Comparison of ENCODE assay signal across 14 cellular contexts in genomic region chr7:81884817-81885216, GRCh38.
"Had no signal": no experiment of that assay in that cellular context is flagged by ENCODE, and none has a peak within 500 bp of the region (broad histone marks: within the 10 kb centered on the region; RNA-seq: fewer than 3 reads in every experiment).

No MANE protein-coding gene starts in this region.

- H3K36me3 ChIP-seq: neutrophil, right atrium auricular region, sigmoid colon had no signal

- H3K4me1 ChIP-seq: right atrium auricular region, sigmoid colon, testis had no signal

- H3K9me3 ChIP-seq: mucosa of descending colon, neutrophil, right atrium auricular region, sigmoid colon, testis had no signal

- H3K4me3 ChIP-seq: mucosa of descending colon, right atrium auricular region, sigmoid colon, skin epidermis, testis had no signal

- DNase-seq: effector memory CD4-positive, alpha-beta T cell; kidney glomerular epithelial cell; mammary epithelial cell; mucosa of descending colon; naive thymus-derived CD8-positive, alpha-beta T cell; sigmoid colon; stimulated activated CD4-positive, alpha-beta T cell treated with anti-CD3 and anti-CD28 coated beads, Interleukin-2, amount 100 ng/mL, for 24 hours; stimulated activated CD4-positive, alpha-beta T cell treated with anti-CD3 and anti-CD28 coated beads, Interleukin-4, amount 100 ng/mL, for 4 hours; stimulated activated naive B cell treated with anti-CD40 and anti-IgM and Interleukin-4, amounts not matched to agents 10 μg/mL and 1 μg/mL and 100 μg/mL, for 72 hours; stimulated activated naive CD8-positive, alpha-beta T cell treated with anti-CD3 and anti-CD28 coated beads, Interleukin-15, amount 100 ng/mL, for 72 hours; testis had no signal

- H3K27me3 ChIP-seq: neutrophil, right atrium auricular region, sigmoid colon, testis had no signal

- H3K27ac ChIP-seq: neutrophil, right atrium auricular region, sigmoid colon, skin epidermis, testis had no signal
